In genomic region chr6:91645811-91646210, GRCh38 we compare ENCODE assay signal across 33 cellular contexts.
DNase-seq lines count a peak whose midpoint lies in the region; ATAC-seq, FAIRE-seq and TF ChIP-seq lines count a peak whose summit lies in the region.
"Had no signal": no experiment of that assay in that cellular context is flagged by ENCODE, and none has a peak within 500 bp of the region (broad histone marks: within the 10 kb centered on the region; RNA-seq: fewer than 3 reads in every experiment).

No MANE protein-coding gene starts in this region.

- H3K9ac ChIP-seq in IMR-90 (ENCODE audit: low read depth, low read length), result no peak overlapping the region
- no peak overlapping the region for H3K9ac ChIP-seq in K562 (ENCODE audit: insufficient read depth in 1 of 2, low read depth in 2 of 2, low read length in 2 of 2)
- H3K9ac ChIP-seq in H1 (replicated peaks in 1 of 4; ENCODE audit: extremely low read depth in 1 of 4, low read depth in 3 of 4, low read length in 3 of 4), result no peak overlapping the region
- H3K9ac ChIP-seq: BLaER1; BLaER1 treated with 17β-estradiol and CSF1 and Interleukin-3, amounts not matched to agents 10 nM and 100 nM had no signal

- no peak overlapping the region for H3K27ac ChIP-seq in IMR-90 (ENCODE audit: insufficient read depth, low read length)
- H3K27ac ChIP-seq in K562 (ENCODE audit: extremely low read depth, low read depth, low read length), result no peak overlapping the region
- H3K27ac ChIP-seq in H1 (ENCODE audit: low read depth, low read length), result no peak overlapping the region
- H3K27ac ChIP-seq: 22Rv1; A549; BLaER1; BLaER1 treated with 17β-estradiol and CSF1 and Interleukin-3, amounts not matched to agents 10 nM and 100 nM; C4-2B had no signal

- no peak overlapping the region for H2BK120ac ChIP-seq in IMR-90 (ENCODE audit: low read depth, low read length)
- H2BK120ac ChIP-seq in H1 (replicated peaks; ENCODE audit: low read depth, low read length), result no peak overlapping the region

- H3K4me1 ChIP-seq in IMR-90 (ENCODE audit: control insufficient read depth, insufficient read depth, low read length), result no peaks in the 10 kb centered on the region
- no peaks in the 10 kb centered on the region for H3K4me1 ChIP-seq in K562 (replicated peaks in 1 of 2; ENCODE audit: control insufficient read depth in 2 of 2, insufficient read depth in 2 of 2, low read length in 2 of 2)
- no peaks in the 10 kb centered on the region for H3K4me1 ChIP-seq in H1 (replicated peaks in 1 of 4; ENCODE audit: control insufficient read depth in 3 of 4, insufficient read depth in 4 of 4, low read length in 3 of 4)
- H3K4me1 ChIP-seq: A549, BE2C, Caco-2 had no signal

- H3K79me2 ChIP-seq in K562 (ENCODE audit: control insufficient read depth, insufficient read depth, low read length), result no peaks in the 10 kb centered on the region
- H3K79me2 ChIP-seq in H1 (ENCODE audit: control insufficient read depth in 1 of 2, insufficient read depth in 2 of 2, low read length in 2 of 2), result no peaks in the 10 kb centered on the region

- POLR2A ChIA-PET in IMR-90 (lab: Charles Lee; ENCODE audit: unreplicated experiment), result no interaction called here
- POLR2A ChIA-PET in K562 (lab: Yijun Ruan, JAX), result interaction anchor here (0.6 kb wide), 1 partner anchor 1601 kb away, joined by 3 read pairs; no protein-coding TSS in a partner anchor
- POLR2A ChIA-PET in H1 (lab: Charles Lee; ENCODE audit: partially characterized antibody), result no interaction called here

- ATAC-seq in IMR-90 (ENCODE audit: low read depth) (no peak), K562 (no peak), HG02610 (IDR thresholded peaks at IDR 0.05; ENCODE audit: unreplicated experiment) (no peak), left colon (no peak)
- ATAC-seq: A549; CD8-positive, alpha-beta T cell had no signal

- CTCF ChIA-PET in IMR-90 (lab: Yijun Ruan, JAX) (interaction anchor here (0.8 kb wide), 1 partner anchor 8 kb away, joined by 3 read pairs; no protein-coding TSS in a partner anchor), K562 (lab: Yijun Ruan, JAX; ENCODE audit: low intra/inter-chr PET ratio) (no interaction called here), H1 (lab: Charles Lee; ENCODE audit: partially characterized antibody) (interaction anchor here (0.5 kb wide), 1 partner anchor 12 kb away, joined by 4 read pairs; no protein-coding TSS in a partner anchor)

- H2AFZ ChIP-seq in IMR-90 (replicated peaks; ENCODE audit: low read length, poor library complexity) (no peak overlapping the region), K562 (ENCODE audit: low read depth, low read length) (no peak overlapping the region), H1 (ENCODE audit: low read length) (no peak overlapping the region)

- intact Hi-C loops in IMR-90 (cut with micrococcal nuclease) (no loop called here), K562 (cut with micrococcal nuclease) (no loop called here), left colon (cut with DNase I, micrococcal nuclease) (no loop called here)

- H3K56ac ChIP-seq in IMR-90 (ENCODE audit: extremely low read depth, insufficient read depth, low read length), result no peak overlapping the region
- no peak overlapping the region for H3K56ac ChIP-seq in H1 (replicated peaks; ENCODE audit: insufficient read length, low read depth, low read length)

- H4K8ac ChIP-seq in IMR-90 (ENCODE audit: low read depth in 2 of 2, low read length in 2 of 2) (no peak overlapping the region), H1 (ENCODE audit: extremely low read depth, insufficient read depth, low read length) (no peak overlapping the region)

- H3K18ac ChIP-seq in IMR-90 (ENCODE audit: low read depth, low read length) (no peak overlapping the region), H1 (ENCODE audit: extremely low read depth, low read length) (no peak overlapping the region)

- TF ChIP-seq EP300 in K562 (IDR thresholded peaks at IDR 0.05; ENCODE audit: low read length) (no peak), H1 (IDR thresholded peaks at IDR 0.05; ENCODE audit: borderline replicate concordance in 1 of 2, low read depth in 2 of 2, low read length in 2 of 2) (no peak)

- H3K4me2 ChIP-seq in IMR-90 (ENCODE audit: low read depth, low read length) (no peak overlapping the region), K562 (ENCODE audit: insufficient read depth, low read length) (no peak overlapping the region), H1 (ENCODE audit: insufficient read depth in 1 of 2, low read depth in 2 of 2, low read length in 2 of 2) (no peak overlapping the region)
- H3K4me2 ChIP-seq: A549, BLaER1 had no signal

- TF ChIP-seq RAD21 in IMR-90 (IDR thresholded peaks at IDR 0.05; ENCODE audit: low read length) (no peak), K562 (CRISPR knock-in tag; conservative IDR thresholded peaks at IDR 0.05 in 1 of 2, IDR thresholded peaks at IDR 0.05 in 1 of 2) (no peak), H1 (IDR thresholded peaks at IDR 0.05 in 1 of 2, conservative IDR thresholded peaks at IDR 0.05 in 1 of 2; ENCODE audit: low read depth in 2 of 2, low read length in 2 of 2) (no peak)

- in situ Hi-C loops in IMR-90 (cut with MboI; ENCODE audit: low sequenced_read_pairs) (no loop called here), K562 (cut with MboI) (no loop called here)

- dilution Hi-C loops in IMR-90 (cut with HindIII; ENCODE audit: low sequenced_read_pairs, unreplicated experiment), result no loop called here

- BruUV-seq in IMR-90 (replicated peaks; lab: Mats Ljungman, UMichigan) (no TSS peak), K562 (replicated peaks; lab: Mats Ljungman, UMichigan) (no TSS peak)

- H4K91ac ChIP-seq in IMR-90 (ENCODE audit: insufficient read depth, low read depth, low read length), result no peak overlapping the region
- no peak overlapping the region for H4K91ac ChIP-seq in H1 (replicated peaks; ENCODE audit: insufficient read length, low read length)

- TF ChIP-seq CTCF in IMR-90 (conservative IDR thresholded peaks at IDR 0.05; ENCODE audit: low read depth, low read length) (no peak), K562 (IDR thresholded peaks at IDR 0.05 in 2 of 3, conservative IDR thresholded peaks at IDR 0.05 in 1 of 3; ENCODE audit: insufficient read depth in 2 of 3, low read depth in 1 of 3, low read length in 3 of 3) (no peak), H1 (IDR thresholded peaks at IDR 0.05; ENCODE audit: control extremely low read depth in 1 of 3, insufficient read depth in 1 of 3, low read depth in 1 of 3, low read length in 3 of 3) (no peak)

- H2BK5ac ChIP-seq in IMR-90 (ENCODE audit: low read depth, low read length, poor library complexity, severe bottlenecking) (no peak overlapping the region), H1 (ENCODE audit: low read depth, low read length) (no peak overlapping the region)

- H3K23me2 ChIP-seq in H1 (ENCODE audit: low read depth, low read length), result no peaks in the 10 kb centered on the region

- no peak overlapping the region for H2BK20ac ChIP-seq in IMR-90 (ENCODE audit: low read depth, low read length)
- H2BK20ac ChIP-seq in H1 (ENCODE audit: low read length), result no peak overlapping the region

- H3K9me1 ChIP-seq in IMR-90 (ENCODE audit: insufficient read depth, low read length) (no peaks in the 10 kb centered on the region), K562 (ENCODE audit: control insufficient read depth, insufficient read depth, low read length) (no peaks in the 10 kb centered on the region)

- H2AK5ac ChIP-seq in IMR-90 (ENCODE audit: low read depth, low read length) (no peak overlapping the region), H1 (ENCODE audit: low read depth, low read length) (no peak overlapping the region)

- no peak overlapping the region for H2AK9ac ChIP-seq in IMR-90 (replicated peaks; ENCODE audit: low read depth, low read length, poor library complexity)

- no CpG with 5 or more reads among the region's 2 CpGs for WGBS in IMR-90 (ENCODE audit: extremely low coverage in 2 of 2, insufficient read length in 1 of 2), 2 experiments
- 0% methylated on average over 2 of the region's 2 CpGs for WGBS in K562 (ENCODE audit: insufficient coverage, low coverage, missing lambda C conversion rate)
- 94% methylated on average over 2 of the region's 2 CpGs; no CpG with 5 or more reads in 1 of the 2 experiments for WGBS in H1 (ENCODE audit: extremely low coverage in 1 of 2, insufficient coverage in 1 of 2, insufficient read length in 1 of 2, insufficient replicate concordance in 2 of 2, low coverage in 1 of 2, low lambda C conversion rate in 2 of 2, missing lambda C conversion rate in 1 of 2), 2 experiments

- H2BK12ac ChIP-seq in H1 (ENCODE audit: low read depth, low read length), result no peak overlapping the region

- no peak for DNase-seq in IMR-90
- no peak for DNase-seq in K562 (ENCODE audit: extremely low read depth in 1 of 4, low spot score in 3 of 4)
- DNase-seq in H1 (ENCODE audit: low read depth in 1 of 2, low spot score in 2 of 2), result no peak
- no peak for DNase-seq in NCI-H1417 treated with DMSO at 0.1 percent for 48 hours (lab: John Stamatoyannopoulos, UW)
- no peak for DNase-seq in left colon
- DNase-seq: 8988T; ACHN; AML-193; BE2C; C1 segment of cervical spinal cord; Caco-2; Calu3; CD4-positive, alpha-beta memory T cell; CD4-positive, alpha-beta T cell; CD4-positive, CD25-positive, alpha-beta regulatory T cell; CD8-positive, alpha-beta memory T cell; CD8-positive, alpha-beta T cell; COR-L47; DMS 273 treated with DMSO at 0.1 percent for 48 hours; DMS153; DMS53; DMS79; DMS79 treated with DMSO at 0.1 percent for 48 hours; DND-41; EL had no signal

- H3K79me1 ChIP-seq in IMR-90 (ENCODE audit: low read depth in 1 of 2, low read length in 2 of 2), result no peaks in the 10 kb centered on the region
- no peaks in the 10 kb centered on the region for H3K79me1 ChIP-seq in H1 (ENCODE audit: low read depth, low read length)

- H3K23ac ChIP-seq in IMR-90 (ENCODE audit: low read depth, low read length) (no peak overlapping the region), H1 (ENCODE audit: insufficient read length) (no peak overlapping the region)

- H3K36me3 ChIP-seq in IMR-90 (ENCODE audit: control insufficient read depth, insufficient read depth, low read length) (no peaks in the 10 kb centered on the region), K562 (ENCODE audit: control insufficient read depth, insufficient read depth, low read length) (no peaks in the 10 kb centered on the region), H1 (ENCODE audit: control insufficient read depth in 2 of 4, insufficient read depth in 4 of 4, low read length in 3 of 4) (no peaks in the 10 kb centered on the region)
- H3K36me3 ChIP-seq: BE2C; BLaER1; BLaER1 treated with 17β-estradiol and CSF1 and Interleukin-3, amounts not matched to agents 10 nM and 100 nM had no signal

- H3K4me3 ChIP-seq in IMR-90 (ENCODE audit: insufficient read depth, low read depth, low read length), result no peak overlapping the region
- no peak overlapping the region for H3K4me3 ChIP-seq in K562
- no peak overlapping the region for H3K4me3 ChIP-seq in H1 (ENCODE audit: extremely low read depth in 1 of 4, insufficient read depth in 2 of 4, low read depth in 3 of 4, low read length in 4 of 4)
- H3K4me3 ChIP-seq: A549; BLaER1; BLaER1 treated with 17β-estradiol and CSF1 and Interleukin-3, amounts not matched to agents 10 nM and 100 nM had no signal

- no peaks in the 10 kb centered on the region for H3K9me3 ChIP-seq in IMR-90 (ENCODE audit: control insufficient read depth, insufficient read depth, low read length)
- no peaks in the 10 kb centered on the region for H3K9me3 ChIP-seq in K562 (replicated peaks; ENCODE audit: control insufficient read depth, insufficient read depth, low read depth, low read length)
- no peaks in the 10 kb centered on the region for H3K9me3 ChIP-seq in H1 (ENCODE audit: insufficient read depth in 2 of 2, low read depth in 1 of 2, low read length in 1 of 2)
- H3K9me3 ChIP-seq: A549; BE2C; BLaER1; BLaER1 treated with 17β-estradiol and CSF1 and Interleukin-3, amounts not matched to agents 10 nM and 100 nM; Caco-2 had no signal

- H3K27me3 ChIP-seq in IMR-90 (ENCODE audit: control insufficient read depth, insufficient read depth, low read length) (no peaks in the 10 kb centered on the region), K562 (ENCODE audit: control insufficient read depth in 2 of 2, insufficient read depth in 2 of 2, low read length in 2 of 2) (no peaks in the 10 kb centered on the region), H1 (replicated peaks in 1 of 4; ENCODE audit: control insufficient read depth in 3 of 4, extremely low read depth in 1 of 4, insufficient read depth in 3 of 4, low read length in 3 of 4) (peaks cover 0 to 1% (median 0%) of the 10 kb centered on the region in 4 experiments; a peak in 1 of 7 replicates)
- H3K27me3 ChIP-seq: BE2C; BLaER1; BLaER1 treated with 17β-estradiol and CSF1 and Interleukin-3, amounts not matched to agents 10 nM and 100 nM had no signal

- TF ChIP-seq POLR2A in IMR-90 (IDR thresholded peaks at IDR 0.05; ENCODE audit: low read depth, low read length), result no peak
- no peak for TF ChIP-seq POLR2A in K562 (conservative IDR thresholded peaks at IDR 0.05)
- no peak for TF ChIP-seq POLR2A in H1 (IDR thresholded peaks at IDR 0.05; ENCODE audit: control extremely low read depth in 1 of 2, low read depth in 2 of 2, low read length in 2 of 2)

- H3K4ac ChIP-seq in IMR-90 (ENCODE audit: low read depth, low read length) (no peak overlapping the region), H1 (replicated peaks; ENCODE audit: insufficient read length, low read depth, low read length) (no peak overlapping the region)

- H3K14ac ChIP-seq in IMR-90 (replicated peaks; ENCODE audit: low read depth, low read length) (no peak overlapping the region), H1 (ENCODE audit: insufficient read length) (no peak overlapping the region)

- FAIRE-seq in K562 (lab: Jason Lieb, UNC) (no peak), H1 (lab: Jason Lieb, UNC) (no peak)
- FAIRE-seq: A204.1, A549, D721Med had no signal

- H2BK15ac ChIP-seq in IMR-90 (ENCODE audit: low read depth, low read length) (no peak overlapping the region), H1 (ENCODE audit: low read length) (no peak overlapping the region)

- H4K20me1 ChIP-seq in IMR-90 (ENCODE audit: insufficient read depth, low read length) (no peaks in the 10 kb centered on the region), K562 (replicated peaks; ENCODE audit: control insufficient read depth, insufficient read depth, low read length) (no peaks in the 10 kb centered on the region), H1 (replicated peaks in 1 of 2; ENCODE audit: control insufficient read depth in 1 of 2, insufficient read depth in 2 of 2, low read length in 2 of 2) (no peaks in the 10 kb centered on the region)
- H4K20me1 ChIP-seq: BLaER1; BLaER1 treated with 17β-estradiol and CSF1 and Interleukin-3, amounts not matched to agents 10 nM and 100 nM had no signal

- H4K5ac ChIP-seq in IMR-90 (ENCODE audit: low read depth, low read length) (no peak overlapping the region), H1 (ENCODE audit: insufficient read length, low read depth, low read length) (no peak overlapping the region)
